Comparison of ENCODE assay signal across 19 cellular contexts in the genomic region with DNA sequence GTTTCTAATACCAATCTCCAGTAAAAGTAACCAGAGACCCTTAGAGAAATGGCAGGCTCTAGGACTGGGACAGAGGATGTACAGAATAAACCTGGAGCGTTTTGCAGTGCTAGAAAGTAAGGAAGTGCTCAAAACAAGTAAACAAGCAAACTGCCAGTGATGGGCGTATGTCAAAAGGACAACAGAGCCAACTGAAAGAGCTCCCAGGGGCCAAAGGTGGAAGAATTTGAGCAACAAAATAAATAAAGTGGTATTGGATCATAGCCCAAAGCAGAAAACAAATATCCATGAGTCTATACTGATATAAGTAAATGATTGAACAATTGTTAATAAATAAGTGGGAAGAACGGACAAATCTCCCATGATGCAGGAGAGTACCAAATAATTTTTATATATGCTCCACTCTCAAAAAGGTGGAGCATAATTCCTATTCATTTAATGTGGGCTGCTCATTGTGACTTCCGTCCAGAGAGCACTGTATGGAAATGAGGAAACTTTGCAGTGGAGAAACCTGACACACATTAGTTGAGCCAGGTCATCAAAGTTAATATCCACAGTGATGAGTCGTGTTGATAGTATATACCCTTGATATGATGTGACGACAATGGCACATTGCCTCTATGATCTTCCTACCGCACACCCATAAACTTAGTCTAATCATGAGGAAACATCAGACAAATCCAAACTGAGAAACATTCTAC. TPM values are rescaled to one million over a fixed set of nuclear protein-coding genes. Genes with fewer than 3 reads are reported as not detected.
DNase-seq lines count a peak whose midpoint lies in the region; ATAC-seq, FAIRE-seq and TF ChIP-seq lines count a peak whose summit lies in the region.
"Had no signal": no experiment of that assay in that cellular context is flagged by ENCODE, and none has a peak within 500 bp of the region (broad histone marks: within the 10 kb centered on the region; RNA-seq: fewer than 3 reads in every experiment).

No MANE protein-coding gene starts in this region.

- no peaks in the 10 kb centered on the region for H3K9me3 ChIP-seq in SJSA1 (replicated peaks)
- no peaks in the 10 kb centered on the region for H3K9me3 ChIP-seq in HepG2 (ENCODE audit: low read length)
- H3K9me3 ChIP-seq: HAP-1 had no signal

- no peaks in the 10 kb centered on the region for H4K20me1 ChIP-seq in HepG2 (ENCODE audit: insufficient read depth, low read length)
- H4K20me1 ChIP-seq: BLaER1 treated with 17β-estradiol and CSF1 and Interleukin-3, amounts not matched to agents 10 nM and 100 nM had no signal

- H3K4me1 ChIP-seq in SJSA1 (replicated peaks) = peaks cover 22% of the 10 kb centered on the region
- H3K4me1 ChIP-seq in HepG2 (ENCODE audit: insufficient read depth, low read length) = peaks cover 16% of the 10 kb centered on the region
- H3K4me1 ChIP-seq: BLaER1 treated with 17β-estradiol and CSF1 and Interleukin-3, amounts not matched to agents 10 nM and 100 nM; HAP-1 had no signal

- peaks cover 7% of the 10 kb centered on the region for H3K36me3 Mint-ChIP-seq in HFFc6 (ENCODE audit: low read depth)
- H3K36me3 Mint-ChIP-seq: CD4-positive, CD25-positive, alpha-beta regulatory T cell had no signal

- H3K79me2 ChIP-seq in HepG2 (ENCODE audit: insufficient read depth, low read length) = no peaks in the 10 kb centered on the region

- no peak for FAIRE-seq in HepG2 (lab: Jason Lieb, UNC)
- FAIRE-seq in urothelium cell line (lab: Jason Lieb, UNC) = peak; percentile 58
- FAIRE-seq: G401.6, GM12892, H1, HTR-8/SVneo had no signal

- DNase-seq in DMS53 (lab: John Stamatoyannopoulos, UW) (peak; percentile 22), DMS53 treated with DMSO at 0.1 percent for 48 hours (lab: John Stamatoyannopoulos, UW; ENCODE audit: unreplicated experiment) (no peak), SJSA1 (ENCODE audit: low read depth in 1 of 2, low spot score in 2 of 2) (no peak), HepG2 (ENCODE audit: low spot score) (peak; percentile 56), urothelium cell line (ENCODE audit: low spot score) (no peak), HFFc6 (no peak), NCI-H128 (lab: John Stamatoyannopoulos, UW; ENCODE audit: unreplicated experiment) (no peak), NCI-H510A treated with DMSO at 0.1 percent for 48 hours (lab: John Stamatoyannopoulos, UW) (no peak)
- DNase-seq: 8988T; ACHN; CD4-positive, CD25-positive, alpha-beta regulatory T cell; DMS79; KBM-7 had no signal

- no TSS peak for BruUV-seq in HepG2 (replicated peaks; lab: Mats Ljungman, UMichigan)

- H3K4me2 ChIP-seq in HepG2 (ENCODE audit: low read depth, low read length) = 0 out of 2 replicates have a peak overlapping the region, but pooled peaks have one; percentile 4
- H3K4me2 ChIP-seq: BLaER1 treated with 17β-estradiol and CSF1 and Interleukin-3, amounts not matched to agents 10 nM and 100 nM had no signal

- no peaks in the 10 kb centered on the region; the same call in 1 of the 2 replicates for H3K27me3 Mint-ChIP-seq in HFFc6 (ENCODE audit: insufficient read depth)

- 0 out of 4 replicates have a peak, but pooled peaks of 1 of the 2 experiments have one; percentile 7 for TF ChIP-seq EP300 in HepG2 (IDR thresholded peaks at IDR 0.05; ENCODE audit: low read depth in 2 of 2, low read length in 2 of 2)
- TF ChIP-seq EP300 in HepG2 (CRISPR knock-in tag; IDR thresholded peaks at IDR 0.05; ENCODE audit: borderline replicate concordance) = no peak

- H3K4me1 Mint-ChIP-seq in HFFc6 (ENCODE audit: low read depth) = peaks cover 19% of the 10 kb centered on the region

- no peak overlapping the region for H3K4me3 Mint-ChIP-seq in HFFc6
- H3K4me3 Mint-ChIP-seq: CD4-positive, CD25-positive, alpha-beta regulatory T cell had no signal

- H3K36me3 ChIP-seq in SJSA1 = no peaks in the 10 kb centered on the region
- H3K36me3 ChIP-seq in HepG2 (replicated peaks in 1 of 2; ENCODE audit: control insufficient read depth in 1 of 2, insufficient read depth in 2 of 2, low read length in 2 of 2) = no peaks in the 10 kb centered on the region
- H3K36me3 ChIP-seq: BLaER1 treated with 17β-estradiol and CSF1 and Interleukin-3, amounts not matched to agents 10 nM and 100 nM; HAP-1 had no signal

- ATAC-seq in HepG2 = peak; percentile 86

- TF ChIP-seq RAD21 in HepG2 (CRISPR knock-in tag; IDR thresholded peaks at IDR 0.05) = no peak

- intact Hi-C loops in HepG2 (cut with micrococcal nuclease; ENCODE audit: unreplicated experiment) = no loop called here

- CTCF ChIA-PET in HepG2 (lab: Yijun Ruan, JAX; ENCODE audit: low intra/inter-chr PET ratio, low total read pairs) = no interaction called here

- no peak overlapping the region for H2AFZ ChIP-seq in HepG2 (ENCODE audit: low read length)

- no peak overlapping the region for H3K4me3 ChIP-seq in SJSA1
- H3K4me3 ChIP-seq in HepG2 (replicated peaks in 1 of 3; ENCODE audit: insufficient read depth in 1 of 3, low read depth in 2 of 3, low read length in 3 of 3) = no peak overlapping the region
- H3K4me3 ChIP-seq: BLaER1 treated with 17β-estradiol and CSF1 and Interleukin-3, amounts not matched to agents 10 nM and 100 nM; HAP-1 had no signal

- H3K9me3 Mint-ChIP-seq in HFFc6 = no peaks in the 10 kb centered on the region

- H3K9ac ChIP-seq in HepG2 (ENCODE audit: insufficient read depth, low read depth, low read length) = no peak overlapping the region
- H3K9ac ChIP-seq: BLaER1 treated with 17β-estradiol and CSF1 and Interleukin-3, amounts not matched to agents 10 nM and 100 nM had no signal

- WGBS in HepG2 (ENCODE audit: low lambda C conversion rate) = 12% methylated on average over 7 of the region's 7 CpGs

- TF ChIP-seq CTCF in HepG2 (CRISPR knock-in tag; IDR thresholded peaks at IDR 0.05) (no peak), HFFc6 (IDR thresholded peaks at IDR 0.05) (no peak)

- H3K27me3 ChIP-seq in SJSA1 (replicated peaks) (no peaks in the 10 kb centered on the region), HepG2 (ENCODE audit: control insufficient read depth in 1 of 2, insufficient read depth in 2 of 2, low read length in 2 of 2) (no peaks in the 10 kb centered on the region)
- H3K27me3 ChIP-seq: BLaER1 treated with 17β-estradiol and CSF1 and Interleukin-3, amounts not matched to agents 10 nM and 100 nM had no signal

- H3K27ac ChIP-seq in SJSA1 (peak overlapping the region; percentile 35), HepG2 (ENCODE audit: extremely low read length, insufficient read depth, low read length) (no peak overlapping the region)
- H3K27ac ChIP-seq: BLaER1 treated with 17β-estradiol and CSF1 and Interleukin-3, amounts not matched to agents 10 nM and 100 nM had no signal

- in situ Hi-C loops in HepG2 (cut with HindIII; ENCODE audit: extremely low pct_ligation_motif_present, low pct_unique_long_range_greater_than_20kb) = no loop called here

- POLR2A ChIA-PET in HepG2 (lab: Yijun Ruan, JAX) = interaction anchor here (1.4 kb wide), 1 partner anchor 18 kb away, joined by 8 read pairs; a partner anchor contains a TSS

- no peak for TF ChIP-seq POLR2A in HepG2 (IDR thresholded peaks at IDR 0.05; ENCODE audit: insufficient read depth in 1 of 2, low read depth in 2 of 2, low read length in 2 of 2)

- H3K27ac Mint-ChIP-seq in HFFc6 = no peak overlapping the region
- H3K27ac Mint-ChIP-seq: CD4-positive, CD25-positive, alpha-beta regulatory T cell had no signal

RNA-seq across cellular contexts. Expression of a gene that starts 17.8 kb away (rescaled TPM):
- total RNA-seq in SJSA1 (2014; rRNA removed; shearing (Covaris generic)) = 255 and 283 TPM in 2 replicates
- total RNA-seq in HepG2 (2016; rRNA removed; fragmentation: Illumina TruSeq; extraction: Trizol) = 47.3 and 87.4 TPM in 2 replicates
- total RNA-seq in HepG2 (2016; cell fraction: cytosol; rRNA removed; fragmentation: Illumina TruSeq; extraction: Trizol; ENCODE audit: low read depth) = 10.8 TPM in 2 replicates
- 49.8 and 80.6 TPM in 2 replicates for total RNA-seq in HepG2 (2016; cell fraction: insoluble cytoplasmic fraction; rRNA removed; fragmentation: Illumina TruSeq; extraction: Trizol)
- 19.7 and 19.9 TPM in 2 replicates for total RNA-seq in HepG2 (2016; cell fraction: membrane; rRNA removed; fragmentation: Illumina TruSeq; extraction: Trizol)
- total RNA-seq in HepG2 (2016; cell fraction: nucleus; rRNA removed; fragmentation: Illumina TruSeq; extraction: Trizol) = 41.4 and 41.7 TPM in 2 replicates
- 19.8 and 28.9 TPM in 2 replicates for polyA plus RNA-seq in HepG2 (2011; rRNA removed)
- polyA plus RNA-seq in HepG2 (2011; cell fraction: cytosol; rRNA removed) = 13.4 and 18.3 TPM in 2 replicates
- 6.3 and 10.6 TPM in 2 replicates for polyA plus RNA-seq in HepG2 (2011; cell fraction: nucleus; rRNA removed)
- polyA plus RNA-seq in HepG2 (2012) = 17.3 and 20.0 TPM in 2 replicates
- 1.9 and 2.0 TPM in 2 replicates for polyA plus RNA-seq in HepG2 (2016; cell fraction: cytosol; fragmentation: Illumina TruSeq; extraction: Trizol; ENCODE audit: low read depth)
- 70.5 and 72.1 TPM in 2 replicates for polyA plus RNA-seq in HepG2 (2016; cell fraction: insoluble cytoplasmic fraction; fragmentation: Illumina TruSeq; extraction: Trizol; ENCODE audit: low read depth)
- 6.4 and 8.0 TPM in 2 replicates for polyA plus RNA-seq in HepG2 (2016; cell fraction: membrane; fragmentation: Illumina TruSeq; extraction: Trizol; ENCODE audit: low read depth)
- polyA plus RNA-seq in HepG2 (2016; cell fraction: nucleus; fragmentation: Illumina TruSeq; extraction: Trizol; ENCODE audit: insufficient read depth, low read depth) = 29.0 and 42.3 TPM in 2 replicates
- polyA minus RNA-seq in HepG2 (2011; rRNA and poly(A)+ RNA removed; ENCODE audit: low replicate concordance) = 5.8 and 22.8 TPM in 2 replicates
- 26.1 and 31.4 TPM in 2 replicates for polyA minus RNA-seq in HepG2 (2011; cell fraction: cytosol; rRNA and poly(A)+ RNA removed)
- polyA minus RNA-seq in HepG2 (2011; cell fraction: nucleus; rRNA and poly(A)+ RNA removed) = 51.4 and 52.1 TPM in 2 replicates
- total RNA-seq in HFFc6 (2021; fragmentation: NEBNext Ultra II Directional; extraction: Animal tissue kit (Norgen Biotek cat#: 25700)) = 100 to 1,000 TPM; 563 to 907 (median 620) TPM

RNA-seq across cellular contexts. Expression of a gene that starts 33.8 kb away (rescaled TPM):
- not detected in 2 replicates for total RNA-seq in SJSA1 (2014; rRNA removed; shearing (Covaris generic))
- 0.27 and 0.51 TPM in 2 replicates for total RNA-seq in HepG2 (2016; rRNA removed; fragmentation: Illumina TruSeq; extraction: Trizol)
- not detected in 2 replicates for total RNA-seq in HepG2 (2016; cell fraction: cytosol; rRNA removed; fragmentation: Illumina TruSeq; extraction: Trizol; ENCODE audit: low read depth)
- total RNA-seq in HepG2 (2016; cell fraction: insoluble cytoplasmic fraction; rRNA removed; fragmentation: Illumina TruSeq; extraction: Trizol) = 0.49 and 0.69 TPM in 2 replicates
- 0.22 and 0.28 TPM in 2 replicates for total RNA-seq in HepG2 (2016; cell fraction: membrane; rRNA removed; fragmentation: Illumina TruSeq; extraction: Trizol)
- 0.41 and 0.56 TPM in 2 replicates for total RNA-seq in HepG2 (2016; cell fraction: nucleus; rRNA removed; fragmentation: Illumina TruSeq; extraction: Trizol)
- 0.12 and 0.24 TPM in 2 replicates for polyA plus RNA-seq in HepG2 (2011; rRNA removed)
- 0.08 and 0.26 TPM in 2 replicates for polyA plus RNA-seq in HepG2 (2011; cell fraction: cytosol; rRNA removed)
- 0.28 and 0.29 TPM in 2 replicates for polyA plus RNA-seq in HepG2 (2011; cell fraction: nucleus; rRNA removed)
- 0.05 and 0.08 TPM in 2 replicates for polyA plus RNA-seq in HepG2 (2012)
- not detected in 2 replicates for polyA plus RNA-seq in HepG2 (2016; cell fraction: cytosol; fragmentation: Illumina TruSeq; extraction: Trizol; ENCODE audit: low read depth)
- 0.24 and 0.35 TPM in 2 replicates for polyA plus RNA-seq in HepG2 (2016; cell fraction: insoluble cytoplasmic fraction; fragmentation: Illumina TruSeq; extraction: Trizol; ENCODE audit: low read depth)
- 0.06 TPM in 1 of 2 replicates, not detected in the other for polyA plus RNA-seq in HepG2 (2016; cell fraction: membrane; fragmentation: Illumina TruSeq; extraction: Trizol; ENCODE audit: low read depth)
- 0.23 and 0.32 TPM in 2 replicates for polyA plus RNA-seq in HepG2 (2016; cell fraction: nucleus; fragmentation: Illumina TruSeq; extraction: Trizol; ENCODE audit: insufficient read depth, low read depth)
- 0.20 TPM in 1 of 2 replicates, not detected in the other for polyA minus RNA-seq in HepG2 (2011; rRNA and poly(A)+ RNA removed; ENCODE audit: low replicate concordance)
- 0.44 and 0.49 TPM in 2 replicates for polyA minus RNA-seq in HepG2 (2011; cell fraction: cytosol; rRNA and poly(A)+ RNA removed)
- 0.26 and 0.75 TPM in 2 replicates for polyA minus RNA-seq in HepG2 (2011; cell fraction: nucleus; rRNA and poly(A)+ RNA removed)
- under 1 TPM; 0.09 to 0.14 (median 0.11) TPM for total RNA-seq in HFFc6 (2021; fragmentation: NEBNext Ultra II Directional; extraction: Animal tissue kit (Norgen Biotek cat#: 25700))
- total RNA-seq: CD4-positive, CD25-positive, alpha-beta regulatory T cell had no signal
- polyA plus RNA-seq: CD4-positive, CD25-positive, alpha-beta regulatory T cell had no signal

Comparison
In these comparisons a context has a peak if more than half of its experiments do, and no peak if none do; other contexts are left out.
1. DNase-seq: peak in DMS53 (single experiment) and HepG2 (single experiment); none in DMS53 treated with DMSO at 0.1 percent for 48 hours (single experiment), SJSA1 (0 of 2), urothelium cell line (single experiment), HFFc6 (single experiment), NCI-H128 (single experiment) and NCI-H510A treated with DMSO at 0.1 percent for 48 hours (single experiment).